In genomic region chr2:6722574-6722973, GRCh38 we compare ENCODE assay signal across 7 cellular contexts.
"Had no signal": no experiment of that assay in that cellular context is flagged by ENCODE, and none has a peak within 500 bp of the region (broad histone marks: within the 10 kb centered on the region; RNA-seq: fewer than 3 reads in every experiment).

No MANE protein-coding gene starts in this region.

- H3K27ac ChIP-seq: HL-60, KMS-11 had no signal

- DNase-seq: IMR-90, KBM-7, KG1 had no signal

- ATAC-seq: K562 had no signal

- H3K9ac ChIP-seq: KMS-11 had no signal

- H3K4me2 ChIP-seq: KMS-11 had no signal

- H3K4me3 ChIP-seq: K562 had no signal

- FAIRE-seq: HTR-8/SVneo, K562 had no signal
